Comparison of ENCODE assay signal across 34 cellular contexts in genomic region chr12:117679776-117680175, GRCh38.
DNase-seq lines count a peak whose midpoint lies in the region; ATAC-seq and TF ChIP-seq lines count a peak whose summit lies in the region.
"Had no signal": no experiment of that assay in that cellular context is flagged by ENCODE, and none has a peak within 500 bp of the region (broad histone marks: within the 10 kb centered on the region; RNA-seq: fewer than 3 reads in every experiment).

No MANE protein-coding gene starts in this region.

- no peaks in the 10 kb centered on the region for H3K36me3 Mint-ChIP-seq in naive thymus-derived CD8-positive, alpha-beta T cell
- H3K36me3 Mint-ChIP-seq in CD14-positive monocyte = no peaks in the 10 kb centered on the region
- H3K36me3 Mint-ChIP-seq: activated CD4-positive, alpha-beta memory T cell treated with anti-CD3 and anti-CD28 coated beads for 36 hours; immature natural killer cell; mesothelial cell of epicardium; naive thymus-derived CD4-positive, alpha-beta T cell; T-cell had no signal

- no peak overlapping the region for H3K27ac Mint-ChIP-seq in naive thymus-derived CD8-positive, alpha-beta T cell
- no peak overlapping the region for H3K27ac Mint-ChIP-seq in CD14-positive monocyte
- H3K27ac Mint-ChIP-seq: activated CD4-positive, alpha-beta memory T cell treated with anti-CD3 and anti-CD28 coated beads for 36 hours; activated naive CD4-positive, alpha-beta T cell treated with anti-CD3 and anti-CD28 coated beads for 36 hours; activated T-helper 1 cell treated with anti-CD3 and anti-CD28 coated beads, Interleukin-12 subunit alpha, Interleukin-12 subunit beta, Interleukin-2, Interleukin-4 antibody, amounts not matched to agents 30 ng/mL and 10 ng/mL and 1 ng/mL, durations not matched to agents 14 hours and 24 hours and 36 hours; endodermal cell; GM23338; immature natural killer cell; mesothelial cell of epicardium; naive thymus-derived CD4-positive, alpha-beta T cell; T-cell had no signal

- no peak for ATAC-seq in stimulated activated naive CD8-positive, alpha-beta T cell treated with anti-CD3 and anti-CD28 coated beads, Interleukin-15, Interleukin-2, amounts not matched to agents 100 U/mL and 50 U/mL, for 24 hours
- no peak for ATAC-seq in naive thymus-derived CD8-positive, alpha-beta T cell
- ATAC-seq: activated CD4-positive, CD25-positive, alpha-beta regulatory T cell treated with anti-CD3 and anti-CD28 coated beads, Interleukin-2, amount 50 U/mL, for 24 hours; gastroesophageal sphincter; GM23338; left lung; naive thymus-derived CD4-positive, alpha-beta T cell; right cardiac atrium; T-cell had no signal

- POLR2A ChIA-PET in naive thymus-derived CD8-positive, alpha-beta T cell (lab: Charles Lee) = no interaction called here

- DNase-seq in AG09309 (ENCODE audit: low read depth) = peak; percentile 23
- DNase-seq in LNCaP clone FGC (ENCODE audit: low read depth) = peak; percentile 21
- DNase-seq in astrocyte of the hippocampus (ENCODE audit: low read depth, low spot score) = peak; percentile 32
- DNase-seq in kidney tubule cell (ENCODE audit: low spot score) = peak; percentile 79
- no peak for DNase-seq in stimulated activated naive CD8-positive, alpha-beta T cell treated with anti-CD3 and anti-CD28 coated beads, Interleukin-15, Interleukin-2, amounts not matched to agents 100 U/mL and 50 U/mL, for 24 hours
- DNase-seq in naive thymus-derived CD8-positive, alpha-beta T cell = no peak
- no peak for DNase-seq in stimulated activated CD4-positive, alpha-beta T cell treated with anti-CD3 and anti-CD28 coated beads, Interleukin-2, amount 100 ng/mL, for 24 hours
- DNase-seq in CD14-positive monocyte (ENCODE audit: low spot score) = no peak
- DNase-seq: activated CD4-positive, alpha-beta memory T cell treated with anti-CD3 and anti-CD28 coated beads for 36 hours; activated CD8-positive, alpha-beta memory T cell treated with anti-CD3 and anti-CD28 coated beads, Interleukin-2, amount 50 U/mL, for 4 hours; activated naive CD4-positive, alpha-beta T cell treated with anti-CD3 and anti-CD28 coated beads for 36 hours; amniotic stem cell; C1 segment of cervical spinal cord; colonic mucosa; endodermal cell; esophagus squamous epithelium; hypothalamus; immature natural killer cell; left lung; naive thymus-derived CD4-positive, alpha-beta T cell; NCI-H1694 treated with DMSO at 0.1 percent for 48 hours; NCI-H510A; NK-92 treated with Interleukin-12 subunit alpha and Interleukin-12 subunit beta, amount 100 ng/mL, for 24 hours; PC-9; right cardiac atrium; spleen; stimulated activated CD4-positive, alpha-beta T cell treated with anti-CD3 and anti-CD28 coated beads, Interleukin-2, amount 100 ng/mL, for 48 hours; T-cell; upper lobe of left lung had no signal

- peaks cover 3 to 21% (median 7%) of the 10 kb centered on the region in 5 donors for H3K27me3 Mint-ChIP-seq in naive thymus-derived CD8-positive, alpha-beta T cell
- H3K27me3 Mint-ChIP-seq in CD14-positive monocyte (ENCODE audit: low read depth in 3 of 3) = peaks cover 3 to 9% (median 6%) of the 10 kb centered on the region in 3 donors
- H3K27me3 Mint-ChIP-seq: activated CD4-positive, alpha-beta memory T cell treated with anti-CD3 and anti-CD28 coated beads for 36 hours had no signal

- H3K4me3 ChIP-seq in AG09309 (ENCODE audit: control insufficient read depth, low read depth, low read length) = no peak overlapping the region
- H3K4me3 ChIP-seq in LNCaP clone FGC (ENCODE audit: low read depth, low read length) = no peak overlapping the region
- H3K4me3 ChIP-seq: colonic mucosa, esophagus squamous epithelium, gastroesophageal sphincter, GM23338, left lung, PC-9, spleen, upper lobe of left lung had no signal

- H3K4me1 Mint-ChIP-seq in naive thymus-derived CD8-positive, alpha-beta T cell = peaks cover 0 to 2% (median 0%) of the 10 kb centered on the region in 4 donors
- no peaks in the 10 kb centered on the region for H3K4me1 Mint-ChIP-seq in CD14-positive monocyte
- H3K4me1 Mint-ChIP-seq: endodermal cell; immature natural killer cell; naive thymus-derived CD4-positive, alpha-beta T cell; T-cell had no signal

- intact Hi-C loops in CD14-positive monocyte (cut with micrococcal nuclease) = no loop called here

- TF ChIP-seq CTCF in AG09309 (IDR thresholded peaks at IDR 0.05; ENCODE audit: control insufficient read depth, insufficient read depth, low read depth, low read length, missing control alignments) (no peak), LNCaP clone FGC (IDR thresholded peaks at IDR 0.05; ENCODE audit: control insufficient read depth, extremely low read depth, insufficient read depth) (no peak), CD14-positive monocyte (IDR thresholded peaks at IDR 0.05) (no peak)

- no peak overlapping the region for H3K4me3 Mint-ChIP-seq in naive thymus-derived CD8-positive, alpha-beta T cell
- H3K4me3 Mint-ChIP-seq in CD14-positive monocyte = no peak overlapping the region
- H3K4me3 Mint-ChIP-seq: activated CD4-positive, alpha-beta memory T cell treated with anti-CD3 and anti-CD28 coated beads for 36 hours; activated naive CD4-positive, alpha-beta T cell treated with anti-CD3 and anti-CD28 coated beads for 36 hours; activated T-helper 1 cell treated with anti-CD3 and anti-CD28 coated beads, Interleukin-12 subunit alpha, Interleukin-12 subunit beta, Interleukin-2, Interleukin-4 antibody, amounts not matched to agents 30 ng/mL and 10 ng/mL and 1 ng/mL, durations not matched to agents 14 hours and 24 hours and 36 hours; endodermal cell; GM23338; immature natural killer cell; mesothelial cell of epicardium; naive thymus-derived CD4-positive, alpha-beta T cell; T-cell had no signal

- peaks cover 0 to 23% (median 5%) of the 10 kb centered on the region in 9 donors for H3K9me3 Mint-ChIP-seq in naive thymus-derived CD8-positive, alpha-beta T cell
- H3K9me3 Mint-ChIP-seq in CD14-positive monocyte = peaks cover 0 to 5% (median 0%) of the 10 kb centered on the region in 7 donors
- H3K9me3 Mint-ChIP-seq: activated CD4-positive, alpha-beta memory T cell treated with anti-CD3 and anti-CD28 coated beads for 36 hours; endodermal cell; immature natural killer cell; mesothelial cell of epicardium had no signal

Comparison
In these comparisons a context has a peak if more than half of its experiments do, and no peak if none do; other contexts are left out.
1. DNase-seq: peak in AG09309 (single experiment), LNCaP clone FGC (single experiment), astrocyte of the hippocampus (single experiment) and kidney tubule cell (single experiment); none in stimulated activated naive CD8-positive, alpha-beta T cell treated with anti-CD3 and anti-CD28 coated beads, Interleukin-15, Interleukin-2, amounts not matched to agents 100 U/mL and 50 U/mL, for 24 hours (single experiment), naive thymus-derived CD8-positive, alpha-beta T cell (0 of 10), stimulated activated CD4-positive, alpha-beta T cell treated with anti-CD3 and anti-CD28 coated beads, Interleukin-2, amount 100 ng/mL, for 24 hours (0 of 2) and CD14-positive monocyte (single experiment).